In the genomic region with DNA sequence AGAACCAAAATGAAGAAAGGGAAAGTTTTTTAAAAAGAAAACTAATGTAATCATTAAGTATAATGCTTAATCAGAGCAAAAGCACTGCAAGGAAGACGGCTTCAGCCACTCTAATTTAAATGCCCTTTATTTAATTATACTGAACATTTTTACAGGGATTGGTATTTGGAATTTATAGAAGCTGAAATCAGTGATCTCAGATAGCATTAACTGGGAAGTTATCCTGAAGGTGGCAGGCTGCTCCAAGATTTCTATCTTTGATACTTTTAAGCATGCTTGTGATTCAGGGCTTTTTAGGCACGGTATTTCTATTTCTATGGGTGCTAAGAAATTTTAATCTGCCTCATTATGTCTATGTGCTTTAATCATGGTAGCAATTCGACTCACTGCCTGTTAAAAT, we compare ENCODE assay signal across 9 cellular contexts. TPM values are rescaled to one million over a fixed set of nuclear protein-coding genes. Genes with fewer than 3 reads are reported as not detected.
A peak's percentile ranks its signal among the peaks of the same experiment; 100 is the strongest.
DNase-seq lines count a peak whose midpoint lies in the region; ATAC-seq and TF ChIP-seq lines count a peak whose summit lies in the region.
"Had no signal": no experiment of that assay in that cellular context is flagged by ENCODE, and none has a peak within 500 bp of the region (broad histone marks: within the 10 kb centered on the region; RNA-seq: fewer than 3 reads in every experiment).

No MANE protein-coding gene starts in this region.

- no peak overlapping the region for H3K4me2 ChIP-seq in IMR-90 (ENCODE audit: low read depth, low read length)
- H3K4me2 ChIP-seq in fibroblast of lung (ENCODE audit: extremely low read depth, insufficient read depth, low read length) = peak overlapping the region; percentile 81
- H3K4me2 ChIP-seq in neuronal stem cell (ENCODE audit: insufficient read depth, low read length, poor library complexity, severe bottlenecking) = no peak overlapping the region

- peaks cover 2% of the 10 kb centered on the region; the same call in 1 of the 2 replicates for H3K9me1 ChIP-seq in IMR-90 (ENCODE audit: insufficient read depth, low read length)

- H3K4me1 Mint-ChIP-seq in effector memory CD8-positive, alpha-beta T cell (ENCODE audit: low read depth in 2 of 2) = peaks cover 13 to 17% of the 10 kb centered on the region in 2 donors

- no peak overlapping the region for H3K27ac ChIP-seq in IMR-90 (ENCODE audit: insufficient read depth, low read length)
- H3K27ac ChIP-seq in SJCRH30 = peak overlapping the region; percentile 77
- H3K27ac ChIP-seq in fibroblast of lung (ENCODE audit: insufficient read depth, low read length) = no peak overlapping the region
- H3K27ac ChIP-seq in neuronal stem cell (replicated peaks; ENCODE audit: low read length) = no peak overlapping the region

- dilution Hi-C loops in IMR-90 (cut with HindIII; ENCODE audit: low sequenced_read_pairs, unreplicated experiment) = no loop called here

- POLR2A ChIA-PET in IMR-90 (lab: Charles Lee; ENCODE audit: unreplicated experiment) = no interaction called here

- H2BK5ac ChIP-seq in IMR-90 (ENCODE audit: low read depth, low read length, poor library complexity, severe bottlenecking) = no peak overlapping the region
- H2BK5ac ChIP-seq in neuronal stem cell (ENCODE audit: low read length) = no peak overlapping the region

- H3K27me3 ChIP-seq in IMR-90 (ENCODE audit: control insufficient read depth, insufficient read depth, low read length) (peaks cover 2% of the 10 kb centered on the region), SJCRH30 (no peaks in the 10 kb centered on the region), fibroblast of lung (ENCODE audit: control insufficient read depth, insufficient read depth, low read length) (no peaks in the 10 kb centered on the region), neuronal stem cell (ENCODE audit: control insufficient read depth in 3 of 3, insufficient read depth in 3 of 3, low read depth in 1 of 3, low read length in 3 of 3) (peaks cover 0 to 4% (median 0%) of the 10 kb centered on the region in 3 experiments)

- H4K91ac ChIP-seq in IMR-90 (ENCODE audit: insufficient read depth, low read depth, low read length) (no peak overlapping the region), neuronal stem cell (ENCODE audit: low read depth, low read length, poor library complexity) (no peak overlapping the region)

- no peak overlapping the region for H2BK20ac ChIP-seq in IMR-90 (ENCODE audit: low read depth, low read length)

- H4K20me1 ChIP-seq in IMR-90 (ENCODE audit: insufficient read depth, low read length) = no peaks in the 10 kb centered on the region
- H4K20me1 ChIP-seq in fibroblast of lung (ENCODE audit: control insufficient read depth, extremely low read depth, insufficient read depth, low read length) = no peaks in the 10 kb centered on the region

- H4K8ac ChIP-seq in IMR-90 (ENCODE audit: low read depth in 2 of 2, low read length in 2 of 2) (no peak overlapping the region; a peak in 1 of 4 replicates), neuronal stem cell (ENCODE audit: low read depth, low read length) (no peak overlapping the region)

- no peak overlapping the region for H4K5ac ChIP-seq in IMR-90 (ENCODE audit: low read depth, low read length)

- no peak for TF ChIP-seq POLR2A in IMR-90 (IDR thresholded peaks at IDR 0.05; ENCODE audit: low read depth, low read length)

- no peak for ATAC-seq in IMR-90 (ENCODE audit: low read depth)
- ATAC-seq in HG03520 (IDR thresholded peaks at IDR 0.05; ENCODE audit: unreplicated experiment) = no peak
- no peak for ATAC-seq in effector memory CD8-positive, alpha-beta T cell (replicated peaks)

- H2BK120ac ChIP-seq in IMR-90 (ENCODE audit: low read depth, low read length) (no peak overlapping the region), neuronal stem cell (ENCODE audit: low read depth, low read length) (no peak overlapping the region)

- no TSS peak for BruUV-seq in IMR-90 (replicated peaks; lab: Mats Ljungman, UMichigan)

- H3K79me2 ChIP-seq in fibroblast of lung (ENCODE audit: control insufficient read depth, insufficient read depth, low read length) = peaks cover 12% of the 10 kb centered on the region

- in situ Hi-C loops in IMR-90 (cut with MboI; ENCODE audit: low sequenced_read_pairs) = loop anchor here (5.0 to 10.0 kb wide), 2 partner anchors 158 to 274 kb away; no protein-coding TSS in a partner anchor

- H2AFZ ChIP-seq in IMR-90 (replicated peaks; ENCODE audit: low read length, poor library complexity) (no peak overlapping the region), fibroblast of lung (ENCODE audit: low read length) (no peak overlapping the region), neuronal stem cell (ENCODE audit: low read length) (peak overlapping the region; percentile 98)

- H3K14ac ChIP-seq in IMR-90 (replicated peaks; ENCODE audit: low read depth, low read length) (no peak overlapping the region), neuronal stem cell (ENCODE audit: low read length) (no peak overlapping the region)

- no peak overlapping the region for H3K23ac ChIP-seq in IMR-90 (ENCODE audit: low read depth, low read length)
- H3K23ac ChIP-seq in neuronal stem cell (ENCODE audit: low read depth, low read length, poor library complexity) = no peak overlapping the region

- H3K56ac ChIP-seq in IMR-90 (ENCODE audit: extremely low read depth, insufficient read depth, low read length) = no peak overlapping the region

- H3K9me3 ChIP-seq in IMR-90 (ENCODE audit: control insufficient read depth, insufficient read depth, low read length) = no peaks in the 10 kb centered on the region
- H3K9me3 ChIP-seq in SJCRH30 (replicated peaks) = no peaks in the 10 kb centered on the region
- H3K9me3 ChIP-seq in fibroblast of lung (ENCODE audit: control insufficient read depth, insufficient read depth, low read depth, low read length) = no peaks in the 10 kb centered on the region
- no peaks in the 10 kb centered on the region for H3K9me3 ChIP-seq in neuronal stem cell (replicated peaks in 1 of 2; ENCODE audit: control insufficient read depth in 2 of 2, insufficient read depth in 1 of 2, low read depth in 1 of 2, low read length in 2 of 2)

- H2AK9ac ChIP-seq in IMR-90 (replicated peaks; ENCODE audit: low read depth, low read length, poor library complexity) = no peak overlapping the region

- H2AK5ac ChIP-seq in IMR-90 (ENCODE audit: low read depth, low read length) (no peak overlapping the region), neuronal stem cell (ENCODE audit: low read depth, low read length) (no peak overlapping the region)

- peak; percentile 70 for TF ChIP-seq RAD21 in IMR-90 (IDR thresholded peaks at IDR 0.05; ENCODE audit: low read length)

- H2BK15ac ChIP-seq in IMR-90 (ENCODE audit: low read depth, low read length) (no peak overlapping the region), neuronal stem cell (ENCODE audit: low read length) (no peak overlapping the region)

- H3K9ac ChIP-seq in IMR-90 (ENCODE audit: low read depth, low read length) (no peak overlapping the region), fibroblast of lung (ENCODE audit: insufficient read depth, low read length) (no peak overlapping the region), neuronal stem cell (ENCODE audit: low read depth, low read length, poor library complexity) (no peak overlapping the region)

- no peak overlapping the region for H3K27ac Mint-ChIP-seq in effector memory CD8-positive, alpha-beta T cell

- H3K4me3 ChIP-seq in IMR-90 (ENCODE audit: insufficient read depth, low read depth, low read length) = no peak overlapping the region
- peak overlapping the region; percentile 86 for H3K4me3 ChIP-seq in SJCRH30
- peak overlapping the region in 2 of 4 experiments; percentile 78 to 84 for H3K4me3 ChIP-seq in fibroblast of lung (replicated peaks in 1 of 4; ENCODE audit: control extremely low read depth in 1 of 4, insufficient read depth in 1 of 4, low read depth in 3 of 4, low read length in 4 of 4)
- H3K4me3 ChIP-seq in neuronal stem cell (ENCODE audit: low read length in 2 of 2) = peak overlapping the region in 1 of 2 donors; percentile 97

- H3K4ac ChIP-seq in IMR-90 (ENCODE audit: low read depth, low read length) = no peak overlapping the region
- H3K4ac ChIP-seq in neuronal stem cell (ENCODE audit: low read length) = no peak overlapping the region

- CTCF ChIA-PET in IMR-90 (lab: Yijun Ruan, JAX) = interaction anchor here (0.9 to 2.2 kb wide), 7 partner anchors 8 to 283 kb away, joined by 3 to 11 read pairs (median 4); no protein-coding TSS in a partner anchor

- no CpG with 5 or more reads among the region's 3 CpGs for WGBS in IMR-90 (ENCODE audit: extremely low coverage in 2 of 2, insufficient read length in 1 of 2), 2 experiments
- WGBS in neuronal stem cell (ENCODE audit: extremely low coverage in 2 of 2, insufficient read length in 2 of 2, insufficient replicate concordance in 1 of 2), 2 donors = no CpG with 5 or more reads among the region's 3 CpGs

- no peaks in the 10 kb centered on the region for H3K9me3 Mint-ChIP-seq in effector memory CD8-positive, alpha-beta T cell
- H3K9me3 Mint-ChIP-seq: activated B cell treated with CpG ODN at 0.5 μM for 24 hours had no signal

- peaks cover 15 to 29% of the 10 kb centered on the region in 2 donors for H3K27me3 Mint-ChIP-seq in effector memory CD8-positive, alpha-beta T cell

- intact Hi-C loops in IMR-90 (cut with micrococcal nuclease) = loop anchor here (1.0 to 5.0 kb wide), 4 partner anchors 87 to 357 kb away; no protein-coding TSS in a partner anchor

- DNase-seq in DMS 273 (lab: John Stamatoyannopoulos, UW; ENCODE audit: unreplicated experiment) (peak; percentile 81), IMR-90 (peak; percentile 55), SJCRH30 (peak; percentile 9 to 37), fibroblast of lung (ENCODE audit: low read depth in 2 of 2) (peak; percentile 47 to 73), neuronal stem cell (ENCODE audit: low spot score) (no peak)
- no peak for DNase-seq in stimulated activated CD4-positive, alpha-beta T cell treated with anti-CD3 and anti-CD28 coated beads, Interleukin-4, amount 100 ng/mL, for 24 hours
- DNase-seq in effector memory CD8-positive, alpha-beta T cell = no peak
- DNase-seq: activated B cell treated with CpG ODN at 0.5 μM for 24 hours had no signal

- TF ChIP-seq CTCF in IMR-90 (conservative IDR thresholded peaks at IDR 0.05; ENCODE audit: low read depth, low read length) (peak; percentile 65), fibroblast of lung (conservative IDR thresholded peaks at IDR 0.05 in 1 of 2, IDR thresholded peaks at IDR 0.05 in 1 of 2; ENCODE audit: low read depth in 1 of 2, low read length in 2 of 2) (peak; percentile 41 to 61)

- H3K79me1 ChIP-seq in IMR-90 (ENCODE audit: low read depth in 1 of 2, low read length in 2 of 2) (peaks cover 4 to 7% of the 10 kb centered on the region in 2 experiments; a peak in 1 of 4 replicates), neuronal stem cell (ENCODE audit: low read depth, low read length) (peaks cover 1% of the 10 kb centered on the region)

- peaks cover 25% of the 10 kb centered on the region for H3K36me3 Mint-ChIP-seq in effector memory CD8-positive, alpha-beta T cell (ENCODE audit: insufficient read depth)

- no peak overlapping the region for H2BK12ac ChIP-seq in neuronal stem cell (ENCODE audit: low read length)

- peak overlapping the region in 1 of 2 donors; percentile 90 for H3K4me3 Mint-ChIP-seq in effector memory CD8-positive, alpha-beta T cell

- H3K18ac ChIP-seq in IMR-90 (ENCODE audit: low read depth, low read length) (no peak overlapping the region), neuronal stem cell (ENCODE audit: low read length) (no peak overlapping the region)

- H3K36me3 ChIP-seq in IMR-90 (ENCODE audit: control insufficient read depth, insufficient read depth, low read length) = peaks cover 2% of the 10 kb centered on the region; the same call in 1 of the 2 replicates
- peaks cover 15% of the 10 kb centered on the region for H3K36me3 ChIP-seq in SJCRH30
- H3K36me3 ChIP-seq in fibroblast of lung (ENCODE audit: control insufficient read depth, insufficient read depth, low read length) = peaks cover 1% of the 10 kb centered on the region
- H3K36me3 ChIP-seq in neuronal stem cell (replicated peaks in 1 of 2; ENCODE audit: control insufficient read depth in 2 of 2, insufficient read depth in 2 of 2, low read length in 2 of 2) = peaks cover 5 to 24% of the 10 kb centered on the region in 2 donors

- H3K4me1 ChIP-seq in IMR-90 (ENCODE audit: control insufficient read depth, insufficient read depth, low read length) (no peaks in the 10 kb centered on the region), SJCRH30 (0 out of 2 replicates have a peak, but pooled peaks cover 3% of the 10 kb centered on the region), fibroblast of lung (ENCODE audit: control insufficient read depth, extremely low read depth, insufficient read depth, low read length) (no peaks in the 10 kb centered on the region), neuronal stem cell (ENCODE audit: control insufficient read depth in 2 of 2, insufficient read depth in 1 of 2, low read depth in 1 of 2, low read length in 2 of 2) (peaks cover 1 to 5% of the 10 kb centered on the region in 2 donors)

RNA-seq across cellular contexts. Expression of a gene that starts 1.3 kb away (rescaled TPM):
- 6.3 and 13.9 TPM in 2 replicates for total RNA-seq in IMR-90 (2012; rRNA removed)
- polyA plus RNA-seq in IMR-90 (2012; rRNA removed) = 13.4 and 20.4 TPM in 2 replicates
- 1.3 and 3.3 TPM in 2 replicates for polyA plus RNA-seq in IMR-90 (2012; cell fraction: cytosol; rRNA removed)
- 0.46 and 3.8 TPM in 2 replicates for polyA plus RNA-seq in IMR-90 (2012; cell fraction: nucleus; rRNA removed; ENCODE audit: low replicate concordance)
- 49.4 and 69.7 TPM in 2 replicates for total RNA-seq in SJCRH30 (2014; rRNA removed; shearing (Covaris generic))
- 7.4 and 8.1 TPM in 2 replicates for total RNA-seq in fibroblast of lung
- polyA plus RNA-seq in fibroblast of lung = 25.9 and 33.3 TPM in 2 replicates
- 21.6 and 25.9 TPM in 2 replicates for polyA plus RNA-seq in fibroblast of lung (2012)
- 2.2 TPM in 1 of 2 replicates, not detected in the other for polyA minus RNA-seq in fibroblast of lung (ENCODE audit: low replicate concordance)
- polyA plus RNA-seq in neuronal stem cell (2013, experiment 1 of 2) = 41.4 TPM
- polyA plus RNA-seq in neuronal stem cell (2013, experiment 2 of 2) = 36.6 TPM

RNA-seq across cellular contexts. Expression of a gene that starts 25.5 kb away (rescaled TPM):
- total RNA-seq in IMR-90 (2012; rRNA removed) (not detected in 2 replicates), fibroblast of lung (0.17 TPM in 1 of 2 replicates, not detected in the other)
- polyA plus RNA-seq in IMR-90 (2012; rRNA removed) (0.02 TPM in 1 of 2 replicates, not detected in the other), fibroblast of lung (0.08 TPM in 1 of 2 replicates, not detected in the other)
- polyA plus RNA-seq in IMR-90 (2012; cell fraction: cytosol; rRNA removed) = not detected in 2 replicates
- not detected in 2 replicates for polyA plus RNA-seq in IMR-90 (2012; cell fraction: nucleus; rRNA removed; ENCODE audit: low replicate concordance)
- total RNA-seq in SJCRH30 (2014; rRNA removed; shearing (Covaris generic)) = 0.30 TPM in 1 of 2 replicates, not detected in the other
- not detected in 2 replicates for polyA plus RNA-seq in fibroblast of lung (2012)
- polyA minus RNA-seq in fibroblast of lung (ENCODE audit: low replicate concordance) = 0.08 TPM in 1 of 2 replicates, not detected in the other
- polyA plus RNA-seq in neuronal stem cell (2013, experiment 1 of 2) = 0.74 TPM
- polyA plus RNA-seq in neuronal stem cell (2013, experiment 2 of 2) = 0.82 TPM

Comparison
In these comparisons a context has a peak if more than half of its experiments do, and no peak if none do; other contexts are left out.
1. DNase-seq: peak in DMS 273 (single experiment), IMR-90 (single experiment), SJCRH30 (2 of 2) and fibroblast of lung (2 of 2); none in neuronal stem cell (single experiment), stimulated activated CD4-positive, alpha-beta T cell treated with anti-CD3 and anti-CD28 coated beads, Interleukin-4, amount 100 ng/mL, for 24 hours (single experiment) and effector memory CD8-positive, alpha-beta T cell (0 of 3).